ENCODE assay signal across 33 cellular contexts in genomic region chr2:4530231-4530630, GRCh38.
"Had no signal": no experiment of that assay in that cellular context is flagged by ENCODE, and none has a peak within 500 bp of the region (broad histone marks: within the 10 kb centered on the region; RNA-seq: fewer than 3 reads in every experiment).

No MANE protein-coding gene starts in this region.

- H3K4me3 ChIP-seq: adrenal gland, body of pancreas, breast epithelium had no signal

- H3K9me3 ChIP-seq: adrenal gland, body of pancreas, breast epithelium had no signal

- H3K27ac ChIP-seq: adrenal gland, body of pancreas, brain microvascular endothelial cell, breast epithelium, VCaP had no signal

- DNase-seq: activated B cell treated with CpG ODN at 0.5 μM for 24 hours; activated CD4-positive, alpha-beta memory T cell treated with anti-CD3 and anti-CD28 coated beads for 36 hours; activated CD4-positive, alpha-beta T cell treated with anti-CD3 and anti-CD28 coated beads for 4 hours; activated CD4-positive, alpha-beta T cell treated with anti-CD3 and anti-CD28 coated beads, Interleukin-2, amount 10 ng/mL, durations not matched to agents 24 days and 14 days; activated CD4-positive, alpha-beta T cell treated with anti-CD3 and anti-CD28 coated beads, Interleukin-2, amount 50 U/mL, for 1 hour; activated CD4-positive, alpha-beta T cell treated with anti-CD3 and anti-CD28 coated beads, Interleukin-2, amount 50 U/mL, for 4 hours; activated CD4-positive, CD25-positive, alpha-beta regulatory T cell treated with anti-CD3 and anti-CD28 coated beads, Interleukin-2, amount 50 U/mL, for 72 hours; activated CD8-positive, alpha-beta memory T cell treated with anti-CD3 and anti-CD28 coated beads, Interleukin-2, amount 50 U/mL, for 4 hours; activated CD8-positive, alpha-beta T cell treated with anti-CD3 and anti-CD28 coated beads for 36 hours; activated effector memory CD4-positive, alpha-beta T cell treated with anti-CD3 and anti-CD28 coated beads, Interleukin-2, amount 50 U/mL, for 16 hours; activated gamma-delta T cell treated with Interleukin-2 at 50 U/mL for 16 hours; activated naive CD4-positive, alpha-beta T cell; activated naive CD4-positive, alpha-beta T cell treated with anti-CD3 and anti-CD28 coated beads for 36 hours; activated naive CD4-positive, alpha-beta T cell treated with anti-CD3 and anti-CD28 coated beads, Interleukin-2, amount 50 U/mL, for 16 hours; activated naive CD8-positive, alpha-beta T cell treated with anti-CD3 and anti-CD28 coated beads for 36 hours; activated T-cell treated with anti-CD3 and anti-CD28 coated beads for 4 hours; activated T-cell treated with anti-CD3 and anti-CD28 coated beads, Interleukin-2, amount 50 U/mL, for 1 hour; activated T-cell treated with anti-CD3 and anti-CD28 coated beads, Interleukin-2, amount 50 U/mL, for 4 hours; activated T-cell treated with anti-CD3 and anti-CD28 coated beads, Interleukin-2, amount 50 U/mL, for 72 hours; adrenal gland; amniotic stem cell; aorta; body of pancreas; brain microvascular endothelial cell; central memory CD4-positive, alpha-beta T cell; T-helper 2 cell; T-helper 9 cell had no signal

- H3K27me3 ChIP-seq: adrenal gland, body of pancreas, brain microvascular endothelial cell, breast epithelium had no signal

- H3K4me1 ChIP-seq: adrenal gland, body of pancreas, breast epithelium had no signal

- ATAC-seq: activated CD8-positive, alpha-beta T cell treated with anti-CD3 and anti-CD28 coated beads for 36 hours; activated naive CD4-positive, alpha-beta T cell treated with anti-CD3 and anti-CD28 coated beads, Interleukin-2, amount 50 U/mL, for 72 hours; activated T-cell treated with anti-CD3 and anti-CD28 coated beads, Interleukin-2, amount 50 U/mL, for 4 hours; activated T-cell treated with anti-CD3 and anti-CD28 coated beads, Interleukin-2, amount 50 U/mL, for 72 hours; activated T-helper 17 cell treated with anti-CD3 and anti-CD28 coated beads, Interleukin-2, amount 50 U/mL, for 72 hours; body of pancreas had no signal

- FAIRE-seq: astrocyte, TTC549 had no signal

- H3K36me3 ChIP-seq: adrenal gland, brain microvascular endothelial cell, breast epithelium had no signal
